ENCODE assay signal across 8 cellular contexts in the genomic region with DNA sequence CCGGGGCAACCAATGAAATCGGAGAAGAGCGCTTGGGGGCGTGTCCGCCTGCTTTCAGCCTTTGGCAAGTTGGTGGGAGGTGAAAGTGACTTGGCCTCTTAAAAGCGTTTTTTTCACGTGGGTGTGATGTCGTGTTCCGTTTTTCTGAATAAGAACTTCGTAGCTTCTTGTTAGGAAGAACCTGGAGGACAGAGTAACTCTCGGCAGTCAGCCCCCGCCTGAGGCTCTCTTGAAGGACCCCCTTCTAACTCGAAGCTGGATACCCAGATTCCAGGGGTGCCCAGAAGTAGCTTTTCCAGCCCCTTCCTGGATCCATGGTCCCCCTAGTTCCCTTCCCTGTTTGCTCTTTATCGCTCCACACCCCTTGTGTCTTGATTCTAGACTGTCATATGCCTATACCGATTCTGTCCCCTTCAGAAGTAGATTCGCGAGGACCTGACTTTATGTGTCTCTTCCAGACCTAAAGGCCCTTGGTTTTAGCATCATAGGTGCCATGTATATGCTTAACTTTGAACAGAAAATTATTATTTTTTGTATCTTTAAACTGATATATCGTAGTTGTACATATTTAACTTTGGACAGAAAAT. TPM values are rescaled to one million over a fixed set of nuclear protein-coding genes. Genes with fewer than 3 reads are reported as not detected.
A peak's percentile ranks its signal among the peaks of the same experiment; 100 is the strongest.
DNase-seq lines count a peak whose midpoint lies in the region; ATAC-seq lines count a peak whose summit lies in the region.

No MANE protein-coding gene starts in this region.

- peaks cover 38% of the 10 kb centered on the region for H3K4me1 Mint-ChIP-seq in activated T-cell treated with anti-CD3 and anti-CD28 coated beads, Interleukin-2, amount 50 U/mL, for 4 hours (ENCODE audit: low read depth)
- peaks cover 43% of the 10 kb centered on the region for H3K4me1 Mint-ChIP-seq in activated naive CD8-positive, alpha-beta T cell (ENCODE audit: low read depth)
- peaks cover 53% of the 10 kb centered on the region for H3K4me1 Mint-ChIP-seq in stimulated activated naive CD8-positive, alpha-beta T cell treated with anti-CD3 and anti-CD28 coated beads, Interleukin-15, Interleukin-2, amounts not matched to agents 100 ng/mL and 50 ng/mL, for 24 hours (ENCODE audit: low read depth)

- peak overlapping the region; percentile 79 for H3K4me3 ChIP-seq in iPS-15b (ENCODE audit: low read depth, low read length)

- no peak for DNase-seq in activated T-cell treated with anti-CD3 and anti-CD28 coated beads, Interleukin-2, amount 50 U/mL, for 4 hours
- DNase-seq in activated T-cell treated with anti-CD3 and anti-CD28 coated beads for 4 hours (no peak), KBM-7 (no peak)

- no peaks in the 10 kb centered on the region for H3K9me3 Mint-ChIP-seq in activated T-cell treated with anti-CD3 and anti-CD28 coated beads, Interleukin-2, amount 50 U/mL, for 4 hours
- no peaks in the 10 kb centered on the region for H3K9me3 Mint-ChIP-seq in activated naive CD8-positive, alpha-beta T cell (ENCODE audit: low read depth)
- H3K9me3 Mint-ChIP-seq in stimulated activated naive CD8-positive, alpha-beta T cell treated with anti-CD3 and anti-CD28 coated beads, Interleukin-15, Interleukin-2, amounts not matched to agents 100 ng/mL and 50 ng/mL, for 24 hours, result no peaks in the 10 kb centered on the region

- peaks cover 15% of the 10 kb centered on the region for H3K36me3 Mint-ChIP-seq in activated T-cell treated with anti-CD3 and anti-CD28 coated beads, Interleukin-2, amount 50 U/mL, for 4 hours (ENCODE audit: insufficient read depth)
- peaks cover 2% of the 10 kb centered on the region for H3K36me3 Mint-ChIP-seq in activated naive CD8-positive, alpha-beta T cell
- H3K36me3 Mint-ChIP-seq in stimulated activated naive CD8-positive, alpha-beta T cell treated with anti-CD3 and anti-CD28 coated beads, Interleukin-15, Interleukin-2, amounts not matched to agents 100 ng/mL and 50 ng/mL, for 24 hours (ENCODE audit: low read depth), result peaks cover 17% of the 10 kb centered on the region

- H3K36me3 ChIP-seq in iPS-15b (ENCODE audit: control insufficient read depth, insufficient read depth, low read length), result no peaks in the 10 kb centered on the region

- H3K9me3 ChIP-seq in iPS-15b (ENCODE audit: control insufficient read depth, insufficient read depth, low read length), result no peaks in the 10 kb centered on the region

- H3K9ac ChIP-seq in iPS-15b (ENCODE audit: low read depth, low read length), result peak overlapping the region; percentile 71

- H3K27me3 ChIP-seq in iPS-15b (ENCODE audit: control insufficient read depth, insufficient read depth, low read length), result no peaks in the 10 kb centered on the region

- no peak for ATAC-seq in activated T-cell treated with anti-CD3 and anti-CD28 coated beads, Interleukin-2, amount 50 U/mL, for 4 hours
- ATAC-seq in HG02870 (IDR thresholded peaks at IDR 0.05; ENCODE audit: unreplicated experiment), result no peak
- ATAC-seq in GM19397 (IDR thresholded peaks at IDR 0.05; ENCODE audit: unreplicated experiment), result no peak

- H3K27ac Mint-ChIP-seq in activated naive CD8-positive, alpha-beta T cell, result peak overlapping the region; percentile 95
- H3K27ac Mint-ChIP-seq in stimulated activated naive CD8-positive, alpha-beta T cell treated with anti-CD3 and anti-CD28 coated beads, Interleukin-15, Interleukin-2, amounts not matched to agents 100 ng/mL and 50 ng/mL, for 24 hours, result peak overlapping the region; percentile 96

- peaks cover 7% of the 10 kb centered on the region for H3K4me1 ChIP-seq in iPS-15b (ENCODE audit: control insufficient read depth, insufficient read depth, low read length)

- in situ Hi-C loops in KBM-7 (cut with MboI; ENCODE audit: low pct_unique_long_range_greater_than_20kb, low sequenced_read_pairs), result no loop called here

- no peaks in the 10 kb centered on the region for H3K27me3 Mint-ChIP-seq in activated T-cell treated with anti-CD3 and anti-CD28 coated beads, Interleukin-2, amount 50 U/mL, for 4 hours (ENCODE audit: low read depth)
- H3K27me3 Mint-ChIP-seq in activated naive CD8-positive, alpha-beta T cell, result no peaks in the 10 kb centered on the region
- no peaks in the 10 kb centered on the region for H3K27me3 Mint-ChIP-seq in stimulated activated naive CD8-positive, alpha-beta T cell treated with anti-CD3 and anti-CD28 coated beads, Interleukin-15, Interleukin-2, amounts not matched to agents 100 ng/mL and 50 ng/mL, for 24 hours

- peak overlapping the region; percentile 75 for H3K4me3 Mint-ChIP-seq in activated T-cell treated with anti-CD3 and anti-CD28 coated beads, Interleukin-2, amount 50 U/mL, for 4 hours
- H3K4me3 Mint-ChIP-seq in activated naive CD8-positive, alpha-beta T cell, result peak overlapping the region; percentile 85
- peak overlapping the region; percentile 95 for H3K4me3 Mint-ChIP-seq in stimulated activated naive CD8-positive, alpha-beta T cell treated with anti-CD3 and anti-CD28 coated beads, Interleukin-15, Interleukin-2, amounts not matched to agents 100 ng/mL and 50 ng/mL, for 24 hours

RNA-seq across cellular contexts. Expression of a gene that starts 0.9 kb away (rescaled TPM):
- total RNA-seq in activated T-cell treated with anti-CD3 and anti-CD28 coated beads, Interleukin-2, amount 50 U/mL, for 4 hours, result 10 to 100 TPM; 32.5 to 39.4 (median 35.4) TPM

RNA-seq across cellular contexts. Expression of a gene that starts 52.3 kb away (rescaled TPM):
- total RNA-seq in activated T-cell treated with anti-CD3 and anti-CD28 coated beads, Interleukin-2, amount 50 U/mL, for 4 hours, result 10 to 100 TPM; 51.3 to 56.2 (median 52.1) TPM
